Comparison of ENCODE assay signal across 1 cellular context in genomic region chr1:244048566-244049141, GRCh38.
TF ChIP-seq lines count a peak whose summit lies in the region.

No MANE protein-coding gene starts in this region.

TF ChIP-seq in WTC11, 78 proteins besides CTCF, POLR2A, EP300 and RAD21 (continued from another document):
- TF ChIP-seq USF1 (CRISPR knock-in tag; IDR thresholded peaks at IDR 0.05) (no peak), CBFB (CRISPR knock-in tag; IDR thresholded peaks at IDR 0.05; ENCODE audit: low read depth) (no peak), USF2 (CRISPR knock-in tag; IDR thresholded peaks at IDR 0.05) (no peak), ZBTB21 (CRISPR knock-in tag; IDR thresholded peaks at IDR 0.05; ENCODE audit: borderline replicate concordance) (no peak), STAT6 (CRISPR knock-in tag; conservative IDR thresholded peaks at IDR 0.05; ENCODE audit: low read depth) (no peak)
